1 cellular context compared by ENCODE assay signal in the genomic region with DNA sequence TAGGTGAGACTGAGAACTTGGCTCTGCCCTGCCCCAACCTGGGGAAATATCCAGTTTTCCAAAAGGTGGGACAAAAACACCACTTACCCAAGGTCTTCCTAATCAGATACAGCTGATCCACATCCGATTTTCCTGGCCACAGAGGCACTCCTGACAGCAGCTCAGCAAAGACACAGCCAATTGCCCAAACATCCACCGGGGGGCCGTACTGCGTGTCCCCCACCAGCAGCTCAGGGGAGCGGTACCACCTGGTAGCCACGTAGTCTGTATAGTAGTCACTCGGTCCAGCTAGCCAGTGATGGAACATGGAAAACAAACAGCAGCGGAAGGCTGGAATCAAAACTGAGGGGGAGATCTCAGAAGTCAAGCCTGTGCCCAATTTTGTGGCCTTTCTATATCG.
A peak's percentile ranks its signal among the peaks of the same experiment; 100 is the strongest.
TF ChIP-seq lines count a peak whose summit lies in the region.

No MANE protein-coding gene starts in this region.

TF ChIP-seq in SK-N-SH, 30 proteins besides CTCF, POLR2A, EP300 and RAD21:
- peak; percentile 8; the same call in 1 of the 2 replicates for TF ChIP-seq SMC3 (IDR thresholded peaks at IDR 0.05; ENCODE audit: low read depth, low read length)
- no peak for TF ChIP-seq GATA2 (CRISPR knock-in tag; IDR thresholded peaks at IDR 0.05)
TF ChIP-seq in SK-N-SH: peak in this region for 1.
